ENCODE assay signal across 8 cellular contexts in the genomic region with DNA sequence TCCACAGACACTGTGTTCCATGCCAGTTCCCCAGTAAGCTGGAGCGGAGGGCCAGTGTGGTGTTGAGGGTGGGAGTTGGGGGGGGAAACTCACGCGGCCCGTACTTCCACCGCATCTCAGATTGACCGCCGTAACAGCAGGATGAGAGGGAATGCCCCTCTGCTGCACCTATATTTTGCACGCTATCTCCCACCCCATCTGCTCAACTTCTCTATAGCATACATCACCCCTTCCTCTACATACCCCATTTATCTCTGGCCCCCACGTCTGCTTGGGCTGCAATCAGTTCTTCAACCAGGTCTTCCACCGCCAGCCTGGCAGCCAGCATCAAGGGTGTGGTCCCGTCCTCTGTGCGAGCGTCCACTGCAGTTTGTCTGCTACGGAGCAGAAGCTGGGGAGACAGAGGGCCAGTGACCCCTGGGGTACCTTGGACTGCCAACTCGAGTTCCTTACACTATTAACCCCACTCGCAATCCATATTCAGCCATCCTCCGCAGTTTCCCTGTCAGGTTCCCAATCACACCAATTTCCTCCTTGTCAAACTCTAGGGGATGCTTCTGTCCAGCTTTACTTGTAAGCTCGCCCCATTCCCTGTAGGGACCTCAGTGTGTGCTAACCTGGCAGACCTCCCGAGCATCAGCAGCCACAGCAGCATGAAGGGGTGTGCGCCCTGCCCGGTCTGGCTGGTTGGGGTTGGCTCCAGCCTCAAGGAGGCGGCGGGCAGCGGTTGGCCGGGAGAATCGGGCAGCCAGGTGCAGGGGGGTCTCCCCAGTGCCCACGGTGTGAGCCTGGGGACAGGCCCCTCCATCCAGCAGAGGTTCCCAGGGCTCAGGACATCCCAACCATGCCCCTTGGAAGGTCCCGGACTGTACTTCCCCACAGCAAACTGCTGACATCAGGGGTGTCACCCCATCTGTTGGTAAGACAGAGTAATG. TPM values are rescaled to one million over a fixed set of nuclear protein-coding genes. Genes with fewer than 3 reads are reported as not detected.
DNase-seq lines count a peak whose midpoint lies in the region; ATAC-seq, FAIRE-seq and TF ChIP-seq lines count a peak whose summit lies in the region.

No MANE protein-coding gene starts in this region.

- peak overlapping the region; percentile 86 for H3K4me3 ChIP-seq in HUES64 (ENCODE audit: low read length)
- peak overlapping the region; percentile 78 to 88 for H3K4me3 ChIP-seq in ascending aorta
- peak overlapping the region; percentile 97 for H3K4me3 ChIP-seq in iPS-18c (ENCODE audit: insufficient read depth, low read depth, low read length)
- peak overlapping the region; percentile 57 to 89 (median 66) for H3K4me3 ChIP-seq in spleen

- DNase-seq in ascending aorta (ENCODE audit: low spot score in 2 of 2) (no peak), spleen (peak; percentile 90), frontal cortex (ENCODE audit: low spot score in 2 of 2) (no peak), SIG-M5 treated with dmso at 0.1 percent for 504 hours (lab: John Stamatoyannopoulos, UW; ENCODE audit: unreplicated experiment) (no peak)

- TF ChIP-seq CTCF in 22Rv1 (IDR thresholded peaks at IDR 0.05) (no peak), ascending aorta (IDR thresholded peaks at IDR 0.05) (no peak), spleen (IDR thresholded peaks at IDR 0.05 in 8 of 11, conservative IDR thresholded peaks at IDR 0.05 in 3 of 11) (peak in 2 of 11 experiments; percentile 11 to 13)

- TF ChIP-seq POLR2A in spleen (IDR thresholded peaks at IDR 0.05), result no peak

- H3K27me3 ChIP-seq in HUES64 (ENCODE audit: insufficient read depth, low read length) (no peaks in the 10 kb centered on the region), ascending aorta (no peaks in the 10 kb centered on the region), spleen (replicated peaks in 1 of 7) (no peaks in the 10 kb centered on the region)

- H3K27ac ChIP-seq in 22Rv1 (peak overlapping the region; percentile 98), HUES64 (ENCODE audit: low read depth, low read length) (peak overlapping the region; percentile 99), ascending aorta (peak overlapping the region; percentile 99 to 100), spleen (peak overlapping the region; percentile 98 to 100 (median 100))

- peak overlapping the region; percentile 96 for H3K9ac ChIP-seq in HUES64 (ENCODE audit: low read depth, low read length)

- FAIRE-seq in frontal cortex (lab: Jason Lieb, UNC), result no peak

- H3K9me3 ChIP-seq in HUES64 (ENCODE audit: insufficient read depth, low read depth, low read length) (no peaks in the 10 kb centered on the region), ascending aorta (no peaks in the 10 kb centered on the region), iPS-18c (ENCODE audit: control insufficient read depth, insufficient read depth, low read length) (no peaks in the 10 kb centered on the region), spleen (no peaks in the 10 kb centered on the region)

- H3K36me3 ChIP-seq in HUES64 (ENCODE audit: insufficient read depth, low read length), result no peaks in the 10 kb centered on the region
- no peaks in the 10 kb centered on the region for H3K36me3 ChIP-seq in ascending aorta
- H3K36me3 ChIP-seq in spleen, result no peaks in the 10 kb centered on the region

- intact Hi-C loops in ascending aorta (cut with DNase I), result loop anchor here (5.0 kb wide), 6 partner anchors 70 to 1215 kb away; partner anchors contain the start of genes ATF6B, C6orf47, GPANK1 and PHF1
- intact Hi-C loops in spleen (cut with DNase I; ENCODE audit: low total_unique reads), result loop anchor here (10.0 kb wide), 1 partner anchor 72 kb away; the partner anchor contains the start of gene ATF6B

- H3K4me1 ChIP-seq in HUES64 (ENCODE audit: insufficient read depth, low read length), result peaks cover 33% of the 10 kb centered on the region
- H3K4me1 ChIP-seq in ascending aorta, result peaks cover 3 to 9% of the 10 kb centered on the region in 2 donors
- H3K4me1 ChIP-seq in spleen, result peaks cover 30 to 50% (median 49%) of the 10 kb centered on the region in 6 donors

- 77% methylated on average over 28 of the region's 28 CpGs for WGBS in HUES64
- 40 to 47% (median 40%) methylated on average over 27 to 28 of the region's 28 CpGs for WGBS in spleen, 5 donors

- ATAC-seq in HG02588 (IDR thresholded peaks at IDR 0.05; ENCODE audit: unreplicated experiment), result no peak

RNA-seq across cellular contexts. Expression of gene GPSM3, which starts 4.5 kb away (rescaled TPM):
- polyA plus RNA-seq in HUES64 (2013, experiment 1 of 2), result 9.2 TPM
- polyA plus RNA-seq in HUES64 (2013, experiment 2 of 2), result 11.5 TPM
- 19.4 TPM for total RNA-seq in ascending aorta
- total RNA-seq in spleen, result 100 to 1,000 TPM; 140 to 215 (median 187) TPM
- 100 to 1,000 TPM; 202 to 263 (median 233) TPM for polyA plus RNA-seq in spleen
- 0.41 TPM for total RNA-seq in frontal cortex

RNA-seq across cellular contexts. Expression of gene PBX2, which starts 6.9 kb away (rescaled TPM):
- 108 TPM for polyA plus RNA-seq in HUES64 (2013, experiment 1 of 2)
- 120 TPM for polyA plus RNA-seq in HUES64 (2013, experiment 2 of 2)
- total RNA-seq in ascending aorta (18.1 TPM), spleen (100 to 1,000 TPM in 4 of 7 donors, 10 to 100 TPM in 3; 77.6 to 160 (median 130) TPM), frontal cortex (11.8 TPM)
- 10 to 100 TPM; 29.6 to 85.2 (median 41.2) TPM for polyA plus RNA-seq in spleen

RNA-seq across cellular contexts. Expression of gene AGER, which starts 12.9 kb away (rescaled TPM):
- 4.0 TPM for polyA plus RNA-seq in HUES64 (2013, experiment 1 of 2)
- 4.1 TPM for polyA plus RNA-seq in HUES64 (2013, experiment 2 of 2)
- total RNA-seq in ascending aorta (6.1 TPM), spleen (10 to 100 TPM in 6 of 7 donors, 1 to 10 TPM in 1; 7.4 to 32.9 (median 21.3) TPM), frontal cortex (0.82 TPM)
- 10 to 100 TPM; 24.1 to 50.9 (median 38.0) TPM for polyA plus RNA-seq in spleen

RNA-seq across cellular contexts. Expression of gene RNF5, which starts 18.7 kb away (rescaled TPM):
- 88.9 TPM for polyA plus RNA-seq in HUES64 (2013, experiment 1 of 2)
- 98.6 TPM for polyA plus RNA-seq in HUES64 (2013, experiment 2 of 2)
- total RNA-seq in ascending aorta, result 73.0 TPM
- 10 to 100 TPM; 36.0 to 70.3 (median 46.0) TPM for total RNA-seq in spleen
- polyA plus RNA-seq in spleen, result 10 to 100 TPM; 52.2 to 77.8 (median 69.9) TPM
- total RNA-seq in frontal cortex, result 104 TPM

RNA-seq across cellular contexts. Expression of gene AGPAT1, which starts 21.1 kb away (rescaled TPM):
- polyA plus RNA-seq in HUES64 (2013, experiment 1 of 2), result 79.0 TPM
- 88.3 TPM for polyA plus RNA-seq in HUES64 (2013, experiment 2 of 2)
- total RNA-seq in ascending aorta, result 136 TPM
- 10 to 100 TPM; 27.9 to 39.7 (median 35.6) TPM for total RNA-seq in spleen
- polyA plus RNA-seq in spleen, result 10 to 100 TPM; 13.6 to 23.3 (median 18.4) TPM
- 14.3 TPM for total RNA-seq in frontal cortex

Comparison
In these comparisons a context has a peak if more than half of its experiments do, and no peak if none do; other contexts are left out.
1. RNA of gene GPSM3, which starts 4.5 kb away (total RNA-seq): 140 to 215 TPM in spleen and 19.4 TPM in ascending aorta (single experiment); 0.41 TPM in frontal cortex (single experiment); every median in the first group is over 10 times any median in the second.
2. Peak in every context shown above with its lines, with median percentiles within 50 percentile points of each other: H3K27ac ChIP-seq and H3K4me3 ChIP-seq.